Comparison of ENCODE assay signal across 8 cellular contexts in genomic region chr12:54294152-54294913, GRCh38. TPM values are rescaled to one million over a fixed set of nuclear protein-coding genes. Genes with fewer than 3 reads are reported as not detected.
DNase-seq lines count a peak whose midpoint lies in the region; ATAC-seq and TF ChIP-seq lines count a peak whose summit lies in the region.

No MANE protein-coding gene starts in this region.

- no TSS peak for BruUV-seq in Caco-2 (replicated peaks; lab: Mats Ljungman, UMichigan)
- BruUV-seq in Panc1 (replicated peaks; lab: Mats Ljungman, UMichigan) = no TSS peak

- H3K4me3 ChIP-seq in Caco-2 (ENCODE audit: low read depth, low read length) (no peak overlapping the region), H7 (ENCODE audit: insufficient read depth, low read depth, low read length) (no peak overlapping the region), Panc1 (ENCODE audit: low read depth in 2 of 2, low read length in 2 of 2) (no peak overlapping the region), heart right ventricle (peak overlapping the region in 1 of 10 donors; percentile 20)

- TF ChIP-seq CTCF in Caco-2 (IDR thresholded peaks at IDR 0.05; ENCODE audit: insufficient read depth in 1 of 2, low read depth in 1 of 2, low read length in 1 of 2, severe bottlenecking in 1 of 2, unreplicated experiment in 1 of 2) = peak; percentile 83 to 88
- peak; percentile 89 for TF ChIP-seq CTCF in Panc1 (IDR thresholded peaks at IDR 0.05)
- peak in 8 of 9 donors; percentile 10 to 75 (median 63) for TF ChIP-seq CTCF in heart right ventricle (IDR thresholded peaks at IDR 0.05)

- in situ Hi-C loops in Panc1 (cut with HindIII; ENCODE audit: low pct_unique_long_range_greater_than_20kb, low sequenced_read_pairs) = no loop called here

- POLR2A ChIA-PET in Caco-2 (lab: Charles Lee) = no interaction called here
- POLR2A ChIA-PET in Panc1 (lab: Charles Lee) = no interaction called here

- CTCF ChIA-PET in Caco-2 (lab: Charles Lee) = interaction anchor here (1.3 to 5.2 kb wide), 2 partner anchors 28 to 30 kb away, joined by 3 to 56 read pairs; partner anchors contain the start of gene COPZ1
- CTCF ChIA-PET in Panc1 (lab: Charles Lee) = interaction anchor here (0.8 to 2.7 kb wide), 3 partner anchors 30 to 76 kb away, joined by 3 to 23 read pairs (median 4); partner anchors contain the start of gene COPZ1

- H3K4me1 ChIP-seq in Caco-2 (0 out of 2 replicates have a peak, but pooled peaks cover 6% of the 10 kb centered on the region), Panc1 (ENCODE audit: control insufficient read depth, insufficient read depth, low read length) (no peaks in the 10 kb centered on the region), heart right ventricle (peaks cover 0 to 8% (median 0%) of the 10 kb centered on the region in 9 donors)

- ATAC-seq in Panc1 = peak; percentile 32
- peak; percentile 18 to 82 for ATAC-seq in activated naive CD4-positive, alpha-beta T cell treated with anti-CD3 and anti-CD28 coated beads, Interleukin-2, amount 50 U/mL, for 72 hours
- ATAC-seq in heart right ventricle = peak in 7 of 8 donors; percentile 32 to 70 (median 59)
- ATAC-seq in GM21526 (IDR thresholded peaks at IDR 0.05; ENCODE audit: low FRiP score, unreplicated experiment) = no peak

- H3K9me3 ChIP-seq in Caco-2 = no peaks in the 10 kb centered on the region
- no peaks in the 10 kb centered on the region for H3K9me3 ChIP-seq in Panc1 (ENCODE audit: control insufficient read depth, insufficient read depth, low read depth, low read length)
- no peaks in the 10 kb centered on the region for H3K9me3 ChIP-seq in heart right ventricle

- 66 to 72% methylated on average over 9 of the region's 9 CpGs for WGBS in heart right ventricle, 2 donors

- peaks cover 6% of the 10 kb centered on the region for H3K4me1 Mint-ChIP-seq in Caco-2 (ENCODE audit: low read depth, unreplicated experiment)

- no peak overlapping the region for H3K4me3 Mint-ChIP-seq in Caco-2 (ENCODE audit: unreplicated experiment)

- no peaks in the 10 kb centered on the region for H3K9me3 Mint-ChIP-seq in Caco-2 (ENCODE audit: unreplicated experiment)
- no peaks in the 10 kb centered on the region for H3K9me3 Mint-ChIP-seq in activated naive CD4-positive, alpha-beta T cell treated with anti-CD3 and anti-CD28 coated beads, Interleukin-2, amount 50 U/mL, for 72 hours

- intact Hi-C loops in Caco-2 (cut with micrococcal nuclease; ENCODE audit: unreplicated experiment) (loop anchor here (1.0 kb wide), 2 partner anchors 30 to 67 kb away; no protein-coding TSS in a partner anchor), Panc1 (cut with micrococcal nuclease; ENCODE audit: unreplicated experiment) (no loop called here), heart right ventricle (cut with DNase I) (loop anchor here in 8 of 10 donors (2.0 to 10.0 kb wide), 5 partner anchors 33 to 72 kb away; partner anchors contain the start of genes GPR84 (in 7 of the 8) and COPZ1 (in 1 of the 8))

- H3K27me3 ChIP-seq in Caco-2 (replicated peaks; ENCODE audit: control insufficient read depth, insufficient read depth, low read length) (no peaks in the 10 kb centered on the region), H7 (ENCODE audit: control insufficient read depth, insufficient read depth, low read length) (peaks cover 3% of the 10 kb centered on the region), Panc1 (ENCODE audit: control insufficient read depth, insufficient read depth, low read length) (peaks cover 2% of the 10 kb centered on the region; the same call in 1 of the 2 replicates), heart right ventricle (peaks cover 4 to 13% (median 9%) of the 10 kb centered on the region in 7 donors)

- DNase-seq in Caco-2 = peak; percentile 65 to 78
- peak; percentile 86 for DNase-seq in H7
- no peak for DNase-seq in Panc1 (ENCODE audit: low read depth, low spot score)
- DNase-seq in activated naive CD4-positive, alpha-beta T cell treated with anti-CD3 and anti-CD28 coated beads, Interleukin-2, amount 50 U/mL, for 72 hours (ENCODE audit: low spot score in 2 of 2) = peak in 1 of 2 donors; percentile 74
- peak in 1 of 2 donors; percentile 58 for DNase-seq in heart right ventricle
- peak; percentile 56 for DNase-seq in retina
- DNase-seq in NCI-H2107 (lab: John Stamatoyannopoulos, UW) = no peak

- no peak overlapping the region for H3K27ac ChIP-seq in Panc1 (ENCODE audit: low read length)
- peak overlapping the region in 1 of 10 donors; percentile 38 for H3K27ac ChIP-seq in heart right ventricle

- H3K27me3 Mint-ChIP-seq in Caco-2 (ENCODE audit: insufficient read depth, unreplicated experiment) = no peaks in the 10 kb centered on the region

- H3K36me3 ChIP-seq in Caco-2 (ENCODE audit: control insufficient read depth, insufficient read depth, low read length) (no peaks in the 10 kb centered on the region; the same call in 1 of the 2 replicates), H7 (replicated peaks; ENCODE audit: control insufficient read depth, insufficient read depth, low read length) (no peaks in the 10 kb centered on the region), Panc1 (ENCODE audit: control insufficient read depth, insufficient read depth, low read length) (no peaks in the 10 kb centered on the region), heart right ventricle (peaks cover 0 to 14% (median 0%) of the 10 kb centered on the region in 9 donors)

- no peak overlapping the region for H3K27ac Mint-ChIP-seq in Caco-2 (ENCODE audit: unreplicated experiment)
- H3K27ac Mint-ChIP-seq in activated naive CD4-positive, alpha-beta T cell treated with anti-CD3 and anti-CD28 coated beads, Interleukin-2, amount 50 U/mL, for 72 hours = no peak overlapping the region

- peaks cover 9% of the 10 kb centered on the region for H3K36me3 Mint-ChIP-seq in Caco-2 (ENCODE audit: insufficient read depth, unreplicated experiment)
- H3K36me3 Mint-ChIP-seq in activated naive CD4-positive, alpha-beta T cell treated with anti-CD3 and anti-CD28 coated beads, Interleukin-2, amount 50 U/mL, for 72 hours = no peaks in the 10 kb centered on the region

RNA-seq across cellular contexts. Expression of gene NFE2, which starts 6.5 kb away (rescaled TPM):
- total RNA-seq in Caco-2 (2022) = 5.7 and 6.2 TPM in 2 replicates
- 2.2 and 2.9 TPM in 2 replicates for total RNA-seq in H7 (2014; rRNA removed; shearing (Covaris generic))
- total RNA-seq in Panc1 (2021; ENCODE audit: unreplicated experiment) = 0.26 TPM
- polyA plus RNA-seq in Panc1 (2012; ENCODE audit: insufficient read length) = 0.24 TPM
- total RNA-seq in activated naive CD4-positive, alpha-beta T cell treated with anti-CD3 and anti-CD28 coated beads, Interleukin-2, amount 50 U/mL, for 72 hours = under 1 TPM in 1 of 2 donors, not detected in 1; 0.20 TPM
- 1 to 10 TPM in 1 of 10 donors, under 1 TPM in 8, not detected in 1; 0.17 to 1.4 (median 0.50) TPM for total RNA-seq in heart right ventricle
- under 1 TPM in 1 of 2 donors, not detected in 1; 0.28 TPM for polyA plus RNA-seq in heart right ventricle

RNA-seq across cellular contexts. Expression of gene HNRNPA1, which starts 13.8 kb away (rescaled TPM):
- 1,364 and 1,426 TPM in 2 replicates for total RNA-seq in Caco-2 (2022)
- 907 and 952 TPM in 2 replicates for total RNA-seq in H7 (2014; rRNA removed; shearing (Covaris generic))
- total RNA-seq in Panc1 (2021; ENCODE audit: unreplicated experiment) = 689 TPM
- 452 TPM for polyA plus RNA-seq in Panc1 (2012; ENCODE audit: insufficient read length)
- 1,000 to 10,000 TPM; 1,446 to 2,174 TPM for total RNA-seq in activated naive CD4-positive, alpha-beta T cell treated with anti-CD3 and anti-CD28 coated beads, Interleukin-2, amount 50 U/mL, for 72 hours
- total RNA-seq in heart right ventricle = 100 to 1,000 TPM; 419 to 538 (median 462) TPM
- polyA plus RNA-seq in heart right ventricle = 100 to 1,000 TPM; 353 to 641 TPM

RNA-seq across cellular contexts. Expression of gene CBX5, which starts 14.4 kb away (rescaled TPM):
- total RNA-seq in Caco-2 (2022) (85.2 and 85.5 TPM in 2 replicates), Panc1 (2021; ENCODE audit: unreplicated experiment) (130 TPM), heart right ventricle (10 to 100 TPM; 44.4 to 53.5 (median 49.7) TPM)
- total RNA-seq in H7 (2014; rRNA removed; shearing (Covaris generic)) = 51.2 and 62.2 TPM in 2 replicates
- polyA plus RNA-seq in Panc1 (2012; ENCODE audit: insufficient read length) = 19.4 TPM
- 100 to 1,000 TPM; 115 to 169 TPM for total RNA-seq in activated naive CD4-positive, alpha-beta T cell treated with anti-CD3 and anti-CD28 coated beads, Interleukin-2, amount 50 U/mL, for 72 hours
- polyA plus RNA-seq in heart right ventricle = 10 to 100 TPM; 13.4 to 19.2 TPM

RNA-seq across cellular contexts. Expression of gene COPZ1, which starts 30.6 kb away (rescaled TPM):
- total RNA-seq in Caco-2 (2022) = 129 and 133 TPM in 2 replicates
- 117 and 121 TPM in 2 replicates for total RNA-seq in H7 (2014; rRNA removed; shearing (Covaris generic))
- total RNA-seq in Panc1 (2021; ENCODE audit: unreplicated experiment) = 175 TPM
- polyA plus RNA-seq in Panc1 (2012; ENCODE audit: insufficient read length) = 147 TPM
- 100 to 1,000 TPM in 1 of 2 donors, 10 to 100 TPM in 1; 99.1 to 101 TPM for total RNA-seq in activated naive CD4-positive, alpha-beta T cell treated with anti-CD3 and anti-CD28 coated beads, Interleukin-2, amount 50 U/mL, for 72 hours
- 100 to 1,000 TPM; 111 to 143 (median 131) TPM for total RNA-seq in heart right ventricle
- polyA plus RNA-seq in heart right ventricle = 100 to 1,000 TPM in 1 of 2 donors, 10 to 100 TPM in 1; 64.0 to 152 TPM

Comparison
In these comparisons a context has a peak if more than half of its experiments do, and no peak if none do; other contexts are left out.
1. DNase-seq: peak in Caco-2 (2 of 2), H7 (single experiment) and retina (single experiment); none in Panc1 (single experiment) and NCI-H2107 (single experiment).
2. Peak in every context shown above with its lines, with median percentiles within 50 percentile points of each other: CTCF ChIP-seq.